8 cellular contexts compared by ENCODE assay signal in genomic region chr16:68116256-68116853, GRCh38. TPM values are rescaled to one million over a fixed set of nuclear protein-coding genes. Genes with fewer than 3 reads are reported as not detected.
DNase-seq lines count a peak whose midpoint lies in the region; ATAC-seq and TF ChIP-seq lines count a peak whose summit lies in the region.

No MANE protein-coding gene starts in this region.

- CTCF ChIA-PET in WTC11 (lab: Charles Lee) = interaction anchor here (1.5 kb wide), 1 partner anchor 22 kb away, joined by 5 read pairs; no protein-coding TSS in a partner anchor

- no peaks in the 10 kb centered on the region for H3K36me3 ChIP-seq in cardiac muscle cell

- H3K4me3 ChIP-seq in cardiac muscle cell (no peak overlapping the region), right cardiac atrium (ENCODE audit: low read length) (no peak overlapping the region)

- peak in 1 of 2 donors; percentile 59 for DNase-seq in cardiac muscle cell (ENCODE audit: low read depth in 1 of 2, low spot score in 1 of 2)
- no peak for DNase-seq in right cardiac atrium
- peak; percentile 16 for DNase-seq in RPMI7951 (ENCODE audit: low read depth)
- DNase-seq in fibroblast of gingiva (ENCODE audit: low read depth) = peak; percentile 30
- DNase-seq in type B pancreatic cell (ENCODE audit: extremely low spot score, unreplicated experiment) = no peak
- no peak for DNase-seq in WTC11 (ENCODE audit: low spot score)
- DNase-seq in left lobe of liver (ENCODE audit: low spot score) = no peak
- no peak for DNase-seq in Right ventricle myocardium superior

- H3K27me3 Mint-ChIP-seq in type B pancreatic cell (no peaks in the 10 kb centered on the region), WTC11 (ENCODE audit: low read depth) (no peaks in the 10 kb centered on the region; the same call in 1 of the 2 replicates)

- H3K27ac ChIP-seq in cardiac muscle cell = no peak overlapping the region
- H3K27ac ChIP-seq in right cardiac atrium (ENCODE audit: low read length) = no peak overlapping the region

- 74% methylated on average over 2 of the region's 2 CpGs for WGBS in right cardiac atrium

- intact Hi-C loops in right cardiac atrium (cut with DNase I) = no loop called here
- intact Hi-C loops in Right ventricle myocardium superior (cut with DNase I) = no loop called here

- H3K9me3 Mint-ChIP-seq in type B pancreatic cell = peaks cover 7% of the 10 kb centered on the region
- peaks cover 7% of the 10 kb centered on the region for H3K9me3 Mint-ChIP-seq in WTC11

- no peak for ATAC-seq in right cardiac atrium
- no peak for ATAC-seq in WTC11
- no peak for ATAC-seq in left lobe of liver
- ATAC-seq in Right ventricle myocardium superior (ENCODE audit: poor library complexity) = no peak

- TF ChIP-seq CTCF in cardiac muscle cell (IDR thresholded peaks at IDR 0.05; ENCODE audit: low read depth, low read length) (peak; percentile 61), type B pancreatic cell (conservative IDR thresholded peaks at IDR 0.05) (peak; percentile 54), WTC11 (IDR thresholded peaks at IDR 0.05) (no peak)

- no peaks in the 10 kb centered on the region for H3K4me1 ChIP-seq in cardiac muscle cell (ENCODE audit: low read depth)
- H3K4me1 ChIP-seq in right cardiac atrium (ENCODE audit: control insufficient read depth, insufficient read depth, low read length) = peaks cover 3% of the 10 kb centered on the region

- no peak overlapping the region for H3K4me3 Mint-ChIP-seq in type B pancreatic cell
- no peak overlapping the region for H3K4me3 Mint-ChIP-seq in WTC11

- H3K36me3 Mint-ChIP-seq in type B pancreatic cell (peaks cover 6% of the 10 kb centered on the region), WTC11 (peaks cover 7% of the 10 kb centered on the region)

- H3K27me3 ChIP-seq in cardiac muscle cell = no peaks in the 10 kb centered on the region
- no peaks in the 10 kb centered on the region for H3K27me3 ChIP-seq in right cardiac atrium (ENCODE audit: control insufficient read depth, insufficient read depth)

- POLR2A ChIA-PET in WTC11 (lab: Charles Lee) = no interaction called here

- no peaks in the 10 kb centered on the region for H3K4me1 Mint-ChIP-seq in type B pancreatic cell (ENCODE audit: unreplicated experiment)
- H3K4me1 Mint-ChIP-seq in WTC11 = no peaks in the 10 kb centered on the region

- H3K9me3 ChIP-seq in cardiac muscle cell (ENCODE audit: low read depth) (no peaks in the 10 kb centered on the region), right cardiac atrium (ENCODE audit: control insufficient read depth, low read length) (no peaks in the 10 kb centered on the region)

- H3K27ac Mint-ChIP-seq in type B pancreatic cell = no peak overlapping the region
- no peak overlapping the region for H3K27ac Mint-ChIP-seq in WTC11

TF ChIP-seq in WTC11, 78 proteins besides CTCF, POLR2A, EP300 and RAD21:
- no peak for TF ChIP-seq ZNF396 (CRISPR knock-in tag; IDR thresholded peaks at IDR 0.05; ENCODE audit: borderline replicate concordance)
- no peak for TF ChIP-seq TEAD1 (CRISPR knock-in tag; IDR thresholded peaks at IDR 0.05)
- no peak for TF ChIP-seq SMAD4 (CRISPR knock-in tag; IDR thresholded peaks at IDR 0.05)
- TF ChIP-seq GTF2I (CRISPR knock-in tag; conservative IDR thresholded peaks at IDR 0.05) = no peak
- no peak for TF ChIP-seq ZNF232 (CRISPR knock-in tag; IDR thresholded peaks at IDR 0.05)
- no peak for TF ChIP-seq IRF1 (CRISPR knock-in tag; IDR thresholded peaks at IDR 0.05)
- no peak for TF ChIP-seq ZNF671 (CRISPR knock-in tag; IDR thresholded peaks at IDR 0.05)
- TF ChIP-seq ZNF317 (CRISPR knock-in tag; IDR thresholded peaks at IDR 0.05; ENCODE audit: borderline replicate concordance, low read depth) = no peak
- TF ChIP-seq KAT7 (CRISPR knock-in tag; IDR thresholded peaks at IDR 0.05; ENCODE audit: borderline replicate concordance) = no peak

RNA-seq across cellular contexts. Expression of gene NFATC3, which starts 31.2 kb away (rescaled TPM):
- 21.8 and 26.2 TPM in 2 replicates for total RNA-seq in cardiac muscle cell
- 13.6 and 16.1 TPM in 2 replicates for polyA plus RNA-seq in cardiac muscle cell
- total RNA-seq in right cardiac atrium = 10 to 100 TPM; 28.7 to 34.7 (median 33.6) TPM
- polyA plus RNA-seq in right cardiac atrium = 8.1 TPM
- 22.0 and 22.5 TPM in 2 replicates for total RNA-seq in RPMI7951 (2014; rRNA removed; shearing (Covaris generic))
- total RNA-seq in type B pancreatic cell (ENCODE audit: low replicate concordance) = 37.5 and 55.5 TPM in 2 replicates
- total RNA-seq in WTC11 (2021) = 32.5 to 34.6 TPM (median 33.3 TPM) in 3 replicates
- 27.6 TPM for total RNA-seq in left lobe of liver
- total RNA-seq in Right ventricle myocardium superior = 24.4 TPM

Comparison
In these comparisons a context has a peak if more than half of its experiments do, and no peak if none do; other contexts are left out.
1. DNase-seq: peak in RPMI7951 (single experiment) and fibroblast of gingiva (single experiment); none in right cardiac atrium (0 of 3), type B pancreatic cell (single experiment), WTC11 (single experiment), left lobe of liver (single experiment) and Right ventricle myocardium superior (single experiment).